Comparison of ENCODE assay signal across 8 cellular contexts in genomic region chr19:43503501-43504425, GRCh38. TPM values are rescaled to one million over a fixed set of nuclear protein-coding genes. Genes with fewer than 3 reads are reported as not detected.
A peak's percentile ranks its signal among the peaks of the same experiment; 100 is the strongest.
DNase-seq lines count a peak whose midpoint lies in the region; ATAC-seq and TF ChIP-seq lines count a peak whose summit lies in the region.

No MANE protein-coding gene starts in this region.

- ATAC-seq in GM21825 (IDR thresholded peaks at IDR 0.05; ENCODE audit: unreplicated experiment): peak; percentile 83

- POLR2A ChIA-PET in RWPE1 (lab: Yijun Ruan, JAX; ENCODE audit: low non-redundant PET): interaction anchor here (0.5 to 0.6 kb wide), 2 partner anchors 21 to 29 kb away, joined by 3 to 4 read pairs; no protein-coding TSS in a partner anchor

- H3K27me3 ChIP-seq in Karpas-422 (ENCODE audit: low read length): no peaks in the 10 kb centered on the region
- no peaks in the 10 kb centered on the region for H3K27me3 ChIP-seq in stomach

- peak; percentile 93 for DNase-seq in Daoy (ENCODE audit: low read depth)
- peak; percentile 95 for DNase-seq in Karpas-422
- DNase-seq in RWPE1 (ENCODE audit: low spot score): peak; percentile 94
- DNase-seq in activated T-helper 9 cell treated with anti-CD3 and anti-CD28 coated beads, Interleukin-2, amount 50 U/mL, for 16 hours (ENCODE audit: low read depth): peak; percentile 99
- DNase-seq in fibroblast of villous mesenchyme (ENCODE audit: low read depth): peak; percentile 90
- DNase-seq in neural crest cell (ENCODE audit: low read depth, low spot score): peak; percentile 96
- peak; percentile 98 for DNase-seq in stomach

- H3K4me1 Mint-ChIP-seq in neural crest cell: peaks cover 21% of the 10 kb centered on the region

- WGBS in stomach, 5 donors: 1 to 2% (median 2%) methylated on average over 35 to 64 of the region's 64 CpGs

- H3K9me3 ChIP-seq in Karpas-422 (ENCODE audit: low read length) (no peaks in the 10 kb centered on the region), stomach (no peaks in the 10 kb centered on the region)

- TF ChIP-seq EP300 in stomach (IDR thresholded peaks at IDR 0.05): no peak

- TF ChIP-seq POLR2A in stomach (IDR thresholded peaks at IDR 0.05): no peak

- TF ChIP-seq CTCF in RWPE1 (conservative IDR thresholded peaks at IDR 0.05; ENCODE audit: low read depth): no peak
- TF ChIP-seq CTCF in fibroblast of villous mesenchyme (IDR thresholded peaks at IDR 0.05; ENCODE audit: insufficient read depth, low read depth, low read length): peak; percentile 7
- no peak for TF ChIP-seq CTCF in neural crest cell (conservative IDR thresholded peaks at IDR 0.05)
- TF ChIP-seq CTCF in stomach (IDR thresholded peaks at IDR 0.05): no peak

- peaks cover 2% of the 10 kb centered on the region for H3K36me3 Mint-ChIP-seq in neural crest cell (ENCODE audit: low read depth)

- H3K4me3 ChIP-seq in Karpas-422 (ENCODE audit: low read length) (peak overlapping the region; percentile 67), fibroblast of villous mesenchyme (ENCODE audit: low read depth, low read length) (peak overlapping the region; percentile 93), stomach (peak overlapping the region; percentile 75 to 82 (median 77))

- peak overlapping the region; percentile 64 for H3K9ac ChIP-seq in Karpas-422 (ENCODE audit: low read length)

- no peaks in the 10 kb centered on the region for H4K20me1 ChIP-seq in Karpas-422 (ENCODE audit: insufficient read depth, low read depth, low read length)

- CTCF ChIA-PET in RWPE1 (lab: Yijun Ruan, JAX): interaction anchor here (0.8 to 2.9 kb wide), 3 partner anchors 16 to 71 kb away, joined by 3 to 9 read pairs (median 9); no protein-coding TSS in a partner anchor

- peaks cover 2% of the 10 kb centered on the region for H3K27me3 Mint-ChIP-seq in neural crest cell (ENCODE audit: low read depth)

- H3K27ac ChIP-seq in Karpas-422 (ENCODE audit: low read length) (no peak overlapping the region), RWPE1 (peak overlapping the region; percentile 87), stomach (peak overlapping the region; percentile 83 to 90 (median 89))

- H3K9me3 Mint-ChIP-seq in neural crest cell: no peaks in the 10 kb centered on the region

- peak overlapping the region; percentile 89 for H3K4me2 ChIP-seq in Karpas-422 (ENCODE audit: low read depth, low read length, poor library complexity, severe bottlenecking)

- H3K36me3 ChIP-seq in Karpas-422 (ENCODE audit: insufficient read depth, low read length) (no peaks in the 10 kb centered on the region), stomach (peaks cover 5 to 35% (median 21%) of the 10 kb centered on the region in 4 donors)

- peak overlapping the region; percentile 90 for H3K4me3 Mint-ChIP-seq in neural crest cell

- intact Hi-C loops in stomach (cut with DNase I; ENCODE audit: low total_unique reads): no loop called here

- H3K27ac Mint-ChIP-seq in neural crest cell (ENCODE audit: unreplicated experiment): peak overlapping the region; percentile 78

- peaks cover 16% of the 10 kb centered on the region for H3K4me1 ChIP-seq in Karpas-422 (ENCODE audit: low read length)
- H3K4me1 ChIP-seq in stomach: peaks cover 18 to 46% (median 33%) of the 10 kb centered on the region in 4 donors

- peak overlapping the region; percentile 89 for H2AFZ ChIP-seq in Karpas-422 (ENCODE audit: low read length)

- H3K9me2 ChIP-seq in Karpas-422 (replicated peaks; ENCODE audit: insufficient read depth, low read length): no peaks in the 10 kb centered on the region

- no peaks in the 10 kb centered on the region for H3K79me2 ChIP-seq in Karpas-422 (ENCODE audit: low read length)

RNA-seq across cellular contexts. Expression of gene PHLDB3, which starts 0.8 kb away (rescaled TPM):
- total RNA-seq in Daoy (2014; rRNA removed; shearing (Covaris generic)): 7.8 and 17.6 TPM in 2 replicates
- total RNA-seq in Karpas-422 (2014; rRNA removed; shearing (Covaris generic); ENCODE audit: low replicate concordance): 5.6 and 9.9 TPM in 2 replicates
- 8.7 and 13.4 TPM in 2 replicates for total RNA-seq in fibroblast of villous mesenchyme
- 13.3 and 14.3 TPM in 2 replicates for total RNA-seq in neural crest cell
- total RNA-seq in stomach: 10 to 100 TPM in 1 of 5 donors, 1 to 10 TPM in 3, not detected in 1; 2.0 to 55.3 (median 8.5) TPM
- 10 to 100 TPM in 2 of 3 donors, 1 to 10 TPM in 1; 9.5 to 24.9 (median 13.9) TPM for polyA plus RNA-seq in stomach

RNA-seq across cellular contexts. Expression of gene ETHE1, which starts 23.2 kb away (rescaled TPM):
- total RNA-seq in Daoy (2014; rRNA removed; shearing (Covaris generic)): 17.9 and 29.7 TPM in 2 replicates
- 6.7 and 13.6 TPM in 2 replicates for total RNA-seq in Karpas-422 (2014; rRNA removed; shearing (Covaris generic); ENCODE audit: low replicate concordance)
- total RNA-seq in fibroblast of villous mesenchyme (113 and 121 TPM in 2 replicates), neural crest cell (23.7 and 25.0 TPM in 2 replicates), stomach (100 to 1,000 TPM in 1 of 5 donors, 10 to 100 TPM in 4; 43.5 to 157 (median 61.1) TPM)
- polyA plus RNA-seq in stomach: 10 to 100 TPM; 42.6 to 55.5 (median 42.8) TPM

RNA-seq across cellular contexts. Expression of gene ZNF575, which starts 29.2 kb away (rescaled TPM):
- total RNA-seq in Daoy (2014; rRNA removed; shearing (Covaris generic)): not detected in 2 replicates
- total RNA-seq in Karpas-422 (2014; rRNA removed; shearing (Covaris generic); ENCODE audit: low replicate concordance): 0.34 TPM in 1 of 2 replicates, not detected in the other
- total RNA-seq in fibroblast of villous mesenchyme: under 0.01 and 0.64 TPM in 2 replicates
- total RNA-seq in neural crest cell: 0.57 and 0.72 TPM in 2 replicates
- total RNA-seq in stomach: 10 to 100 TPM in 1 of 5 donors, 1 to 10 TPM in 1, not detected in 3; 7.8 to 23.5 TPM
- polyA plus RNA-seq in stomach: under 1 TPM; 0.37 to 0.76 (median 0.65) TPM

RNA-seq across cellular contexts. Expression of gene LYPD3, which starts 38.4 kb away (rescaled TPM):
- 0.74 TPM in 1 of 2 replicates, not detected in the other for total RNA-seq in Daoy (2014; rRNA removed; shearing (Covaris generic))
- not detected in 2 replicates for total RNA-seq in Karpas-422 (2014; rRNA removed; shearing (Covaris generic); ENCODE audit: low replicate concordance)
- total RNA-seq in fibroblast of villous mesenchyme: 0.43 TPM in 1 of 2 replicates, not detected in the other
- 0.50 and 0.89 TPM in 2 replicates for total RNA-seq in neural crest cell
- total RNA-seq in stomach: under 1 TPM in 3 of 5 donors, not detected in 2; 0.29 to 0.55 (median 0.45) TPM
- polyA plus RNA-seq in stomach: 10 to 100 TPM in 1 of 3 donors, 1 to 10 TPM in 1, under 1 TPM in 1; 0.76 to 72.4 (median 2.2) TPM
